11 cellular contexts compared by ENCODE assay signal in genomic region chr18:23380001-23380550, GRCh38.
A peak's percentile ranks its signal among the peaks of the same experiment; 100 is the strongest.
DNase-seq lines count a peak whose midpoint lies in the region; ATAC-seq and TF ChIP-seq lines count a peak whose summit lies in the region.
"Had no signal": no experiment of that assay in that cellular context is flagged by ENCODE, and none has a peak within 500 bp of the region (broad histone marks: within the 10 kb centered on the region; RNA-seq: fewer than 3 reads in every experiment).

No MANE protein-coding gene starts in this region.

- no peak overlapping the region for H3K4me3 ChIP-seq in fibroblast of villous mesenchyme (ENCODE audit: low read depth, low read length)
- no peak overlapping the region for H3K4me3 ChIP-seq in subcutaneous abdominal adipose tissue (ENCODE audit: low read depth in 1 of 5, low read length in 5 of 5)
- H3K4me3 ChIP-seq in esophagus squamous epithelium, result no peak overlapping the region

- TF ChIP-seq POLR2A in esophagus squamous epithelium (IDR thresholded peaks at IDR 0.05), result no peak

- no peak overlapping the region for H3K9ac ChIP-seq in subcutaneous abdominal adipose tissue (ENCODE audit: low read length in 5 of 5)

- peak overlapping the region; percentile 41 for H3K27ac ChIP-seq in subcutaneous abdominal adipose tissue (ENCODE audit: low read depth, low read length)
- no peak overlapping the region for H3K27ac ChIP-seq in esophagus squamous epithelium

- H3K36me3 ChIP-seq in subcutaneous abdominal adipose tissue (ENCODE audit: control insufficient read depth in 5 of 5, insufficient read depth in 5 of 5, low read length in 5 of 5) (peaks cover 0 to 11% (median 4%) of the 10 kb centered on the region in 5 donors), esophagus squamous epithelium (no peaks in the 10 kb centered on the region)

- no peak for TF ChIP-seq CTCF in fibroblast of villous mesenchyme (IDR thresholded peaks at IDR 0.05; ENCODE audit: insufficient read depth, low read depth, low read length)
- TF ChIP-seq CTCF in esophagus squamous epithelium (IDR thresholded peaks at IDR 0.05), result no peak

- DNase-seq in NCI-H1417 (lab: John Stamatoyannopoulos, UW) (peak in 2 of 3 experiments; percentile 47 to 82), NCI-H1417 treated with DMSO at 0.1 percent for 48 hours (lab: John Stamatoyannopoulos, UW) (no peak), SW480 (ENCODE audit: low spot score) (peak; percentile 43), fibroblast of villous mesenchyme (ENCODE audit: low read depth) (peak; percentile 45), esophagus squamous epithelium (lab: John Stamatoyannopoulos, UW) (no peak), NAMALWA (ENCODE audit: low spot score) (no peak)
- DNase-seq: activated T-cell treated with anti-CD3 and anti-CD28 coated beads, Interleukin-2, amount 50 U/mL, for 72 hours; hypothalamus; nephron progenitor cell had no signal

- H3K9me3 ChIP-seq in subcutaneous abdominal adipose tissue (ENCODE audit: control insufficient read depth in 5 of 5, low read length in 5 of 5), result no peaks in the 10 kb centered on the region
- H3K9me3 ChIP-seq in esophagus squamous epithelium, result no peaks in the 10 kb centered on the region

- H3K27me3 ChIP-seq in subcutaneous abdominal adipose tissue (ENCODE audit: control insufficient read depth in 5 of 5, insufficient read depth in 4 of 5, low read length in 5 of 5), result no peaks in the 10 kb centered on the region
- no peaks in the 10 kb centered on the region for H3K27me3 ChIP-seq in esophagus squamous epithelium

- WGBS in esophagus squamous epithelium, 2 donors, result 81 to 90% methylated on average over 11 of the region's 11 CpGs

- ATAC-seq in HG03045 (IDR thresholded peaks at IDR 0.05; ENCODE audit: unreplicated experiment), result no peak
- ATAC-seq: activated T-cell treated with anti-CD3 and anti-CD28 coated beads, Interleukin-2, amount 50 U/mL, for 72 hours had no signal

- intact Hi-C loops in esophagus squamous epithelium (cut with DNase I), result loop anchor here (5.0 kb wide), 1 partner anchor 253 kb away; no protein-coding TSS in a partner anchor

- H3K4me1 ChIP-seq in subcutaneous abdominal adipose tissue (ENCODE audit: control insufficient read depth in 5 of 5, insufficient read depth in 5 of 5, low read length in 5 of 5) (peaks cover 0 to 17% (median 14%) of the 10 kb centered on the region in 5 donors), esophagus squamous epithelium (peaks cover 4 to 24% (median 19%) of the 10 kb centered on the region in 3 donors)

Comparison
In these comparisons a context has a peak if more than half of its experiments do, and no peak if none do; other contexts are left out.
1. DNase-seq: peak in NCI-H1417 (2 of 3), SW480 (single experiment) and fibroblast of villous mesenchyme (single experiment); none in NCI-H1417 treated with DMSO at 0.1 percent for 48 hours (single experiment), esophagus squamous epithelium (single experiment) and NAMALWA (single experiment).